Comparison of ENCODE assay signal across 1 cellular context in the genomic region with DNA sequence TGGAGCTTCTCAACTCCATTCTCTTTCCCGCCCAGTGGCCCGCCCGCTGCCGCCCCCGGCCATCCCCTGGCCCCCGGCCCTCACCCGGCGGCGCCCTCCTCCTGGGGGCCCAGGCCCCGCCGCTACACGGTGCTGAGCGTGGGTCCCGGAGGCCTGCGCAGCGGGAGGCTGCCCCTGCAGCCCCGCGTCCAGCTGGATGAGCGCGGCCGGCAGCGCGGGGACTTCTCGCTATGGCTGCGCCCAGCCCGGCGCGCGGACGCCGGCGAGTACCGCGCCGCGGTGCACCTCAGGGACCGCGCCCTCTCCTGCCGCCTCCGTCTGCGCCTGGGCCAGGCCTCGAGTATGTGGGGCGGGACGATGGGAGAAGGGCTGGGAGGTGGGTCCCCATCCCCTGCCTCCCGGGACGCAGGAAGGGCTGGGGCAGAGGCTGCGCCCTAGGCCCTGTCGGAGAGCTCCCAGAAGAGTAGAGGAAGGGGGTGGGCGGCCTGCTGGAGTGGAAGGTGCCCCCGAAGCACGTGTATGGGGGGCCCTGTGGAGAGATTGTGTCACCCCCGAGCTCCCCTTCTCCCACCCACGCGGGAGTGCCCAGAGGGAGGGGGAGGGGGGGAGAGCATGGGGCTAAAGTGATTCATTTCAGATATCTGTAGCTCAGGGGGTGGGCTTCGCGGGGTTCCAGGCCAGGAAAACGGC.
TF ChIP-seq lines count a peak whose summit lies in the region.

No MANE protein-coding gene starts in this region.

TF ChIP-seq in GM12878, 131 proteins besides CTCF, POLR2A, EP300 and RAD21:
- TF ChIP-seq EGR1 (IDR thresholded peaks at IDR 0.05; ENCODE audit: borderline replicate concordance in 1 of 2, low read depth in 2 of 2, low read length in 2 of 2): peak in 1 of 2 experiments; percentile 59; a peak in 2 of 3 replicates
- 0 out of 2 replicates have a peak, but pooled peaks have one; percentile 15 for TF ChIP-seq GATAD2B (conservative IDR thresholded peaks at IDR 0.05; ENCODE audit: low read depth)
- no peak for TF ChIP-seq SMARCA5 (IDR thresholded peaks at IDR 0.05)
- TF ChIP-seq BHLHE40 (IDR thresholded peaks at IDR 0.05; ENCODE audit: borderline replicate concordance in 1 of 2, low read depth in 2 of 2, low read length in 1 of 2): peak in 1 of 2 experiments; percentile 32; a peak in 1 of 4 replicates
- TF ChIP-seq TAF1 (IDR thresholded peaks at IDR 0.05; ENCODE audit: borderline replicate concordance, low read depth, low read length): no peak
